23 cellular contexts compared by ENCODE assay signal in genomic region chr4:54496412-54496811, GRCh38.
DNase-seq lines count a peak whose midpoint lies in the region; ATAC-seq, FAIRE-seq and TF ChIP-seq lines count a peak whose summit lies in the region.
"Had no signal": no experiment of that assay in that cellular context is flagged by ENCODE, and none has a peak within 500 bp of the region (broad histone marks: within the 10 kb centered on the region; RNA-seq: fewer than 3 reads in every experiment).

No MANE protein-coding gene starts in this region.

- ATAC-seq in stimulated activated effector memory CD8-positive, alpha-beta T cell treated with anti-CD3 and anti-CD28 coated beads, Interleukin-12 subunit alpha, Interleukin-12 subunit beta, amount 100 ng/mL, for 72 hours = peak; percentile 48
- no peak for ATAC-seq in Right ventricle myocardium superior (ENCODE audit: poor library complexity)
- ATAC-seq: K562 had no signal

- no peaks in the 10 kb centered on the region for H3K36me3 Mint-ChIP-seq in stimulated activated effector memory CD8-positive, alpha-beta T cell treated with anti-CD3 and anti-CD28 coated beads, Interleukin-12 subunit alpha, Interleukin-12 subunit beta, amount 100 ng/mL, for 72 hours
- H3K36me3 Mint-ChIP-seq: CD4-positive, alpha-beta memory T cell had no signal

- peak; percentile 1 for DNase-seq in GM12865 (ENCODE audit: low read depth)
- peak; percentile 3 for DNase-seq in NB4 (ENCODE audit: low read depth)
- no peak for DNase-seq in H1 (ENCODE audit: low read depth in 1 of 2, low spot score in 2 of 2)
- no peak for DNase-seq in stimulated activated effector memory CD8-positive, alpha-beta T cell treated with anti-CD3 and anti-CD28 coated beads, Interleukin-12 subunit alpha, Interleukin-12 subunit beta, amount 100 ng/mL, for 72 hours (ENCODE audit: low spot score in 2 of 2)
- DNase-seq in Right ventricle myocardium superior = no peak
- DNase-seq in stimulated activated CD4-positive, alpha-beta T cell treated with anti-CD3 and anti-CD28 coated beads, Interleukin-4, amount 100 ng/mL, for 24 hours = no peak
- no peak for DNase-seq in GM23248
- DNase-seq: Caco-2; DMS 273 treated with DMSO at 0.1 percent for 48 hours; DMS79 treated with DMSO at 0.1 percent for 48 hours; H7; HFFc6; NCI-H1105; NCI-H2081; NCI-H2171; NCI-H345; NCI-H524; NCI-H774; NK-92 treated with Interleukin-12 subunit alpha and Interleukin-12 subunit beta, amount 100 ng/mL, for 24 hours had no signal

- H2BK12ac ChIP-seq in H1 (ENCODE audit: low read depth, low read length) = no peak overlapping the region

- H3K4me3 Mint-ChIP-seq in stimulated activated effector memory CD8-positive, alpha-beta T cell treated with anti-CD3 and anti-CD28 coated beads, Interleukin-12 subunit alpha, Interleukin-12 subunit beta, amount 100 ng/mL, for 72 hours = no peak overlapping the region
- H3K4me3 Mint-ChIP-seq: HFFc6 had no signal

- peaks cover 25% of the 10 kb centered on the region for H3F3A ChIP-seq in GM23248 (ENCODE audit: insufficient read depth)

- H2BK20ac ChIP-seq in H1 (ENCODE audit: low read length) = no peak overlapping the region

- no peaks in the 10 kb centered on the region for H3K23me2 ChIP-seq in H1 (ENCODE audit: low read depth, low read length)

- no peak overlapping the region for H4K5ac ChIP-seq in H1 (ENCODE audit: insufficient read length, low read depth, low read length)

- no peaks in the 10 kb centered on the region for H3K9me3 Mint-ChIP-seq in stimulated activated effector memory CD8-positive, alpha-beta T cell treated with anti-CD3 and anti-CD28 coated beads, Interleukin-12 subunit alpha, Interleukin-12 subunit beta, amount 100 ng/mL, for 72 hours
- H3K9me3 Mint-ChIP-seq: HFFc6 had no signal

- H3K14ac ChIP-seq in H1 (ENCODE audit: insufficient read length) = no peak overlapping the region

- H3K79me2 ChIP-seq in H1 (ENCODE audit: control insufficient read depth in 1 of 2, insufficient read depth in 2 of 2, low read length in 2 of 2) (no peaks in the 10 kb centered on the region), GM23248 (ENCODE audit: insufficient read depth) (no peaks in the 10 kb centered on the region)

- WGBS in H1 (ENCODE audit: extremely low coverage in 1 of 2, insufficient coverage in 1 of 2, insufficient read length in 1 of 2, insufficient replicate concordance in 2 of 2, low coverage in 1 of 2, low lambda C conversion rate in 2 of 2, missing lambda C conversion rate in 1 of 2), 2 experiments = 97% methylated on average over 5 of the region's 5 CpGs; no CpG with 5 or more reads in 1 of the 2 experiments
- 97% methylated on average over 5 of the region's 5 CpGs for WGBS in GM23248 (ENCODE audit: low coverage in 1 of 2, low lambda C conversion rate in 2 of 2, missing lambda C conversion rate in 2 of 2), 2 experiments

- H2BK5ac ChIP-seq in H1 (ENCODE audit: low read depth, low read length) = no peak overlapping the region

- no peak overlapping the region for H3K23ac ChIP-seq in H1 (ENCODE audit: insufficient read length)

- H3K36me3 ChIP-seq in H1 (ENCODE audit: control insufficient read depth in 2 of 4, insufficient read depth in 4 of 4, low read length in 3 of 4) (no peaks in the 10 kb centered on the region), GM23248 (ENCODE audit: low read depth) (no peaks in the 10 kb centered on the region)

- no peak for TF ChIP-seq POLR2A in NB4 (IDR thresholded peaks at IDR 0.05; ENCODE audit: extremely low read depth, insufficient read length)
- TF ChIP-seq POLR2A in H1 (IDR thresholded peaks at IDR 0.05; ENCODE audit: control extremely low read depth in 1 of 2, low read depth in 2 of 2, low read length in 2 of 2) = no peak

- no peak overlapping the region for H3K18ac ChIP-seq in H1 (ENCODE audit: extremely low read depth, low read length)

- TF ChIP-seq EP300 in H1 (IDR thresholded peaks at IDR 0.05; ENCODE audit: borderline replicate concordance in 1 of 2, low read depth in 2 of 2, low read length in 2 of 2) = no peak

- no peak overlapping the region for H3K56ac ChIP-seq in H1 (replicated peaks; ENCODE audit: insufficient read length, low read depth, low read length)

- no peak overlapping the region for H2BK15ac ChIP-seq in H1 (ENCODE audit: low read length)

- no peak overlapping the region for H2AK5ac ChIP-seq in H1 (ENCODE audit: low read depth, low read length)

- in situ Hi-C loops in GM23248 (cut with MboI) = no loop called here

- H2AFZ ChIP-seq in H1 (ENCODE audit: low read length) = 0 out of 2 replicates have a peak overlapping the region, but pooled peaks have one; percentile 32
- H2AFZ ChIP-seq in GM23248 = no peak overlapping the region

- no peak for TF ChIP-seq RAD21 in H1 (IDR thresholded peaks at IDR 0.05 in 1 of 2, conservative IDR thresholded peaks at IDR 0.05 in 1 of 2; ENCODE audit: low read depth in 2 of 2, low read length in 2 of 2)

- no peaks in the 10 kb centered on the region for H3K79me1 ChIP-seq in H1 (ENCODE audit: low read depth, low read length)

- no peak overlapping the region for H2BK120ac ChIP-seq in H1 (replicated peaks; ENCODE audit: low read depth, low read length)

- H3K27ac ChIP-seq in H1 (ENCODE audit: low read depth, low read length) (no peak overlapping the region), GM23248 (no peak overlapping the region)
- H3K27ac ChIP-seq: RWPE1 had no signal

- no peak overlapping the region for H4K91ac ChIP-seq in H1 (replicated peaks; ENCODE audit: insufficient read length, low read length)

- H3K27ac Mint-ChIP-seq in stimulated activated effector memory CD8-positive, alpha-beta T cell treated with anti-CD3 and anti-CD28 coated beads, Interleukin-12 subunit alpha, Interleukin-12 subunit beta, amount 100 ng/mL, for 72 hours = no peak overlapping the region
- H3K27ac Mint-ChIP-seq: CD4-positive, alpha-beta memory T cell; HFFc6 had no signal

- CTCF ChIA-PET in H1 (lab: Charles Lee; ENCODE audit: partially characterized antibody) = no interaction called here

- H3K27me3 ChIP-seq in H1 (replicated peaks in 1 of 4; ENCODE audit: control insufficient read depth in 3 of 4, extremely low read depth in 1 of 4, insufficient read depth in 3 of 4, low read length in 3 of 4) (no peaks in the 10 kb centered on the region; a peak in 1 of 7 replicates), GM23248 (replicated peaks; ENCODE audit: insufficient read depth) (no peaks in the 10 kb centered on the region)

- H4K20me1 ChIP-seq in H1 (replicated peaks in 1 of 2; ENCODE audit: control insufficient read depth in 1 of 2, insufficient read depth in 2 of 2, low read length in 2 of 2) (no peaks in the 10 kb centered on the region), GM23248 (ENCODE audit: insufficient read depth) (no peaks in the 10 kb centered on the region)

- H3K4ac ChIP-seq in H1 (replicated peaks; ENCODE audit: insufficient read length, low read depth, low read length) = no peak overlapping the region

- no peak overlapping the region for H3K4me2 ChIP-seq in H1 (ENCODE audit: insufficient read depth in 1 of 2, low read depth in 2 of 2, low read length in 2 of 2)
- H3K4me2 ChIP-seq in GM23248 (ENCODE audit: unreplicated experiment) = no peak overlapping the region

- no peak overlapping the region for H4K8ac ChIP-seq in H1 (ENCODE audit: extremely low read depth, insufficient read depth, low read length)

- TF ChIP-seq CTCF in GM12865 (IDR thresholded peaks at IDR 0.05; ENCODE audit: insufficient read depth, low read depth, low read length, missing control alignments) = no peak
- TF ChIP-seq CTCF in NB4 (IDR thresholded peaks at IDR 0.05; ENCODE audit: low read depth, low read length) = no peak
- no peak for TF ChIP-seq CTCF in H1 (IDR thresholded peaks at IDR 0.05; ENCODE audit: control extremely low read depth in 1 of 3, insufficient read depth in 1 of 3, low read depth in 1 of 3, low read length in 3 of 3)

- H3K4me1 ChIP-seq in H1 (replicated peaks in 1 of 4; ENCODE audit: control insufficient read depth in 3 of 4, insufficient read depth in 4 of 4, low read length in 3 of 4) (peaks cover 0 to 3% (median 0%) of the 10 kb centered on the region in 4 experiments; a peak in 1 of 7 replicates), GM23248 (ENCODE audit: insufficient read depth) (peaks cover 31% of the 10 kb centered on the region)
- H3K4me1 ChIP-seq: Caco-2 had no signal

- no peaks in the 10 kb centered on the region for H3K9me2 ChIP-seq in GM23248 (ENCODE audit: insufficient read depth)

- no peak overlapping the region for H3K4me3 ChIP-seq in GM12865 (ENCODE audit: low read depth, low read length)
- H3K4me3 ChIP-seq in NB4 (ENCODE audit: low read depth, low read length) = no peak overlapping the region
- no peak overlapping the region for H3K4me3 ChIP-seq in H1 (ENCODE audit: extremely low read depth in 1 of 4, insufficient read depth in 2 of 4, low read depth in 3 of 4, low read length in 4 of 4)
- H3K4me3 ChIP-seq in GM23248 = no peak overlapping the region
- H3K4me3 ChIP-seq: K562 had no signal

- FAIRE-seq in H1 (lab: Jason Lieb, UNC) = no peak
- FAIRE-seq: GM18507, K562 had no signal

- peaks cover 6% of the 10 kb centered on the region for H3K4me1 Mint-ChIP-seq in stimulated activated effector memory CD8-positive, alpha-beta T cell treated with anti-CD3 and anti-CD28 coated beads, Interleukin-12 subunit alpha, Interleukin-12 subunit beta, amount 100 ng/mL, for 72 hours

- H3K9ac ChIP-seq in H1 (replicated peaks in 1 of 4; ENCODE audit: extremely low read depth in 1 of 4, low read depth in 3 of 4, low read length in 3 of 4) = no peak overlapping the region
- H3K9ac ChIP-seq in GM23248 = no peak overlapping the region

- POLR2A ChIA-PET in H1 (lab: Charles Lee; ENCODE audit: partially characterized antibody) = no interaction called here

- H3K9me3 ChIP-seq in H1 (ENCODE audit: insufficient read depth in 2 of 2, low read depth in 1 of 2, low read length in 1 of 2) = no peaks in the 10 kb centered on the region
- no peaks in the 10 kb centered on the region for H3K9me3 ChIP-seq in GM23248 (ENCODE audit: low read depth)
- H3K9me3 ChIP-seq: Caco-2 had no signal

- intact Hi-C loops in Right ventricle myocardium superior (cut with DNase I) = no loop called here

TF ChIP-seq in H1, 55 proteins besides CTCF, POLR2A, EP300 and RAD21 (continues in another document):
- TF ChIP-seq RNF2 (IDR thresholded peaks at IDR 0.05; ENCODE audit: borderline replicate concordance, low read depth, low read length, missing control alignments, poor library complexity, severe bottlenecking) = no peak
- no peak for TF ChIP-seq MAX (IDR thresholded peaks at IDR 0.05)
- no peak for TF ChIP-seq EZH2 (IDR thresholded peaks at IDR 0.05; ENCODE audit: low read depth, low read length, severe bottlenecking)
- no peak for TF ChIP-seq JUND (IDR thresholded peaks at IDR 0.05; ENCODE audit: low read length)
- TF ChIP-seq CBX8 (IDR thresholded peaks at IDR 0.05; ENCODE audit: borderline replicate concordance, low read depth, low read length) = no peak
- TF ChIP-seq RFX5 (IDR thresholded peaks at IDR 0.05; ENCODE audit: borderline replicate concordance, low read depth, low read length) = no peak

Comparison
In these comparisons a context has a peak if more than half of its experiments do, and no peak if none do; other contexts are left out.
1. DNase-seq: peak in GM12865 (single experiment) and NB4 (single experiment); none in H1 (0 of 2), stimulated activated effector memory CD8-positive, alpha-beta T cell treated with anti-CD3 and anti-CD28 coated beads, Interleukin-12 subunit alpha, Interleukin-12 subunit beta, amount 100 ng/mL, for 72 hours (0 of 2), Right ventricle myocardium superior (single experiment), stimulated activated CD4-positive, alpha-beta T cell treated with anti-CD3 and anti-CD28 coated beads, Interleukin-4, amount 100 ng/mL, for 24 hours (single experiment) and GM23248 (single experiment).